Comparison of ENCODE assay signal across 17 cellular contexts in the genomic region with DNA sequence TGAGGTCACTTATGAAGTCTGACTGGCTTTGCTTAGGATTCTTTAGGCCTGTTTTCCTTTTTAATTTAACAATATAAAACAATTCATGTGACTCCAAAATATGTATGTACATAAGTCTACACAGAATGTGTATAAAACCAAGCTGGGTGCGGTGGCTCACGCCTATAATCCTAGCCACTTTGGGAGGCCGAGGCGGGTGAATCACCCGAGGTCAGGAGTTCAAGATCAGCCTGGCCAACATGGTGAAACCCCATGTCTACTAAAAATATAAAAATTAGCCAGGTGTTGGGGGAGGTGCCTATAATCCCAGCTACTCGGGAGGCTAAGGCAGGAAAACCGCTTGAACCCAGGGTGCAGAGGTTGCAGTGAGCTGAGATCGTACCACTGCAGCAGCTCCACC.
A peak's percentile ranks its signal among the peaks of the same experiment; 100 is the strongest.
DNase-seq lines count a peak whose midpoint lies in the region; ATAC-seq and TF ChIP-seq lines count a peak whose summit lies in the region.
"Had no signal": no experiment of that assay in that cellular context is flagged by ENCODE, and none has a peak within 500 bp of the region (broad histone marks: within the 10 kb centered on the region; RNA-seq: fewer than 3 reads in every experiment).

No MANE protein-coding gene starts in this region.

- H3K4me1 ChIP-seq in heart left ventricle: no peaks in the 10 kb centered on the region

- no peak overlapping the region for H3K27ac ChIP-seq in heart left ventricle
- H3K27ac ChIP-seq: GM23248 had no signal

- 76 to 90% (median 79%) methylated on average over 8 of the region's 8 CpGs for WGBS in heart left ventricle, 4 donors

- ATAC-seq in heart left ventricle: no peak
- no peak for ATAC-seq in GM18867 (IDR thresholded peaks at IDR 0.05; ENCODE audit: unreplicated experiment)
- ATAC-seq: GM12878 had no signal

- TF ChIP-seq CTCF in heart left ventricle (IDR thresholded peaks at IDR 0.05): no peak

- H3K9me3 ChIP-seq in heart left ventricle: no peaks in the 10 kb centered on the region
- H3K9me3 ChIP-seq in MG63: no peaks in the 10 kb centered on the region

- no peak for TF ChIP-seq POLR2A in heart left ventricle (IDR thresholded peaks at IDR 0.05)

- H3K36me3 ChIP-seq in heart left ventricle (no peaks in the 10 kb centered on the region), MG63 (no peaks in the 10 kb centered on the region)

- intact Hi-C loops in cardiac septum (cut with DNase I) (no loop called here), heart left ventricle (cut with DNase I) (no loop called here)

- H3K27me3 ChIP-seq in heart left ventricle: peaks cover 0 to 24% (median 2%) of the 10 kb centered on the region in 9 donors
- no peaks in the 10 kb centered on the region for H3K27me3 ChIP-seq in MG63

- peak; percentile 14 for DNase-seq in cardiac septum (ENCODE audit: low spot score)
- DNase-seq in heart left ventricle: no peak
- peak; percentile 20 for DNase-seq in MG63
- DNase-seq in mesenteric fat pad (ENCODE audit: low spot score): peak; percentile 30
- DNase-seq in epidermal melanocyte (ENCODE audit: insufficient read length, low spot score): no peak
- DNase-seq in activated naive CD4-positive, alpha-beta T cell (lab: John Stamatoyannopoulos, UW): no peak
- DNase-seq: 8988T; C1 segment of cervical spinal cord; CD4-positive, alpha-beta memory T cell; COR-L47; DMS153; DND-41; GM23248; H7; HCEC 1CT had no signal

- H3K4me3 ChIP-seq in heart left ventricle: no peak overlapping the region
- no peak overlapping the region for H3K4me3 ChIP-seq in MG63
- H3K4me3 ChIP-seq: GM12878, GM23248 had no signal

Comparison
In these comparisons a context has a peak if more than half of its experiments do, and no peak if none do; other contexts are left out.
1. DNase-seq: peak in cardiac septum (single experiment), MG63 (single experiment) and mesenteric fat pad (single experiment); none in heart left ventricle (0 of 5), epidermal melanocyte (single experiment) and activated naive CD4-positive, alpha-beta T cell (0 of 4).